In the genomic region with DNA sequence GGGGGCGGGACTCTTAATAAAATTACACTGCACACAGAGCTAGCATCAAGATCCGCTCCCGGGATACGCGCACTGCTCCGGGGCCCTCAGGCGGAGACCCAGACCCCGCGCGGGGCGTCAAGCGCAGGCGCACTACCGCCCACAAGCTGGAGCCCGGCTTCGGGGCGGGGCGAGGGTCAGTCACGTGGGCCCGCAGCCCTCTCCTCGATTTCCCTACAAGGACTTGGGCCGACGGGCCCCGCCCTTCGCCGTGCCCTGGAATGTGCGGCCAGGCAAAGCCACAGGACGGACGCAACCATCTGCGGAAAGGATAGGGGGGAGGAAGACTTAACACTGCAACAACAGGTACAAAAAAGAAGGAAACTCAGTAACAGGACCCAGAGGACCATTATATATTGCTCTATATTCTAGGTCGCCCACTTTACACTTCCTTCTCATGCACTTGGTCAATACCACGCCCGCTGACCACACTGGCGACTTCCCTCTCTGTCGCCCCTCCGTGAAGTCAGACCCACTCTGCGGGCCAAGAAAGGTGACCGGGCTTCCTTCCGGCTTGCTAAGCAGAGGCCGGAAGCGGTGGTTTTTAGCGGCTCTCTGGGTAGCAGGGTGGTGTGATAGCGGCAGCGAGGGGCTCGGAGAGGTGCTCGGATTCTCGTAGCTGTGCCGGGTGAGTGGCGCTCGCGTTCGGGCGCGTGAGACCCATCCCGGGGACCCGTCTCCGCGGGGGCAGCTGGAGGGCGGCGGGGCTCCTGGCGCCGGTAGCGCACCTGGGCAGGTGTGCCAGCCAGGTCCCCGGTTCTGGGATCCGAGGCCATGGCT, we compare ENCODE assay signal across 8 cellular contexts. TPM values are rescaled to one million over a fixed set of nuclear protein-coding genes. Genes with fewer than 3 reads are reported as not detected.
DNase-seq lines count a peak whose midpoint lies in the region; ATAC-seq and TF ChIP-seq lines count a peak whose summit lies in the region.

TSS of gene MYL12A (plus strand) at position 559 of the 819 bp plus-strand sequence. CDS start 5,447 bp downstream, outside the sequence.

- intact Hi-C loops in Calu3 (cut with micrococcal nuclease; ENCODE audit: unreplicated experiment) = loop anchor here (5.0 to 10.0 kb wide), 7 partner anchors 35 to 310 kb away; no protein-coding TSS in a partner anchor

- no peaks in the 10 kb centered on the region for H3F3A ChIP-seq in OCI-LY1 (ENCODE audit: insufficient read depth, low read length)

- peak within 1 kb of the TSS; percentile 95 for H3K4me2 ChIP-seq in OCI-LY1 (ENCODE audit: low read length)

- no peaks in the 10 kb centered on the region for H4K20me1 ChIP-seq in OCI-LY1 (ENCODE audit: insufficient read depth, low read length)

- peak; percentile 80 for ATAC-seq in GM21447 (IDR thresholded peaks at IDR 0.05; ENCODE audit: unreplicated experiment)

- H3K27me3 Mint-ChIP-seq in Calu3 (ENCODE audit: unreplicated experiment) = no peaks in the 10 kb centered on the region

- no peak within 1 kb of the TSS for H2AFZ ChIP-seq in OCI-LY1 (ENCODE audit: low read length)

- H3K36me3 ChIP-seq in HUES64 (ENCODE audit: insufficient read depth, low read length) (peaks cover 16% of the 10 kb centered on the region; the same call in 1 of the 2 replicates), OCI-LY1 (ENCODE audit: insufficient read depth, low read length) (peaks cover 6% of the 10 kb centered on the region), mesodermal cell (ENCODE audit: control insufficient read depth, insufficient read depth, low read length) (peaks cover 16% of the 10 kb centered on the region)

- H3K27me3 ChIP-seq in HUES64 (ENCODE audit: insufficient read depth, low read length) (no peaks in the 10 kb centered on the region), OCI-LY1 (ENCODE audit: insufficient read depth, low read length) (no peaks in the 10 kb centered on the region)

- no peaks in the 10 kb centered on the region for H3K9me2 ChIP-seq in OCI-LY1 (ENCODE audit: low read depth, low read length)

- H3K4me1 ChIP-seq in HUES64 (ENCODE audit: insufficient read depth, low read length) (peaks cover 30% of the 10 kb centered on the region), OCI-LY1 (ENCODE audit: insufficient read depth, low read length, severe bottlenecking) (peaks cover 40% of the 10 kb centered on the region), mesodermal cell (ENCODE audit: control insufficient read depth, insufficient read depth, low read length, poor library complexity, severe bottlenecking) (peaks cover 18% of the 10 kb centered on the region)

- under 1% methylated on average over 64 of the region's 65 CpGs for WGBS in HUES64
- 0 to 2% methylated on average over 35 to 44 of the region's 65 CpGs for WGBS in mesodermal cell (ENCODE audit: insufficient coverage in 2 of 2), 2 experiments

- peaks cover 38% of the 10 kb centered on the region for H3K4me1 Mint-ChIP-seq in Calu3 (ENCODE audit: low read depth, unreplicated experiment)

- peaks cover 40% of the 10 kb centered on the region for H3K79me2 ChIP-seq in OCI-LY1 (ENCODE audit: insufficient read depth, low read length)

- no peak for TF ChIP-seq CTCF in Calu3 (IDR thresholded peaks at IDR 0.05; ENCODE audit: unreplicated experiment)
- no peak for TF ChIP-seq CTCF in OCI-LY1 (IDR thresholded peaks at IDR 0.05; ENCODE audit: low read length)

- no peaks in the 10 kb centered on the region; the same call in 1 of the 2 replicates for H3K9me3 ChIP-seq in HUES64 (ENCODE audit: insufficient read depth, low read depth, low read length)
- H3K9me3 ChIP-seq in OCI-LY1 (ENCODE audit: low read length) = no peaks in the 10 kb centered on the region
- peaks cover 8% of the 10 kb centered on the region for H3K9me3 ChIP-seq in mesodermal cell (ENCODE audit: control insufficient read depth, low read length)

- peak within 1 kb of the TSS; percentile 99 for H3K27ac ChIP-seq in HUES64 (ENCODE audit: low read depth, low read length)
- peak within 1 kb of the TSS; percentile 89 for H3K27ac ChIP-seq in OCI-LY1 (ENCODE audit: low read depth, low read length, poor library complexity, severe bottlenecking)
- peak within 1 kb of the TSS; percentile 98 for H3K27ac ChIP-seq in mesodermal cell (ENCODE audit: low read depth, low read length, severe bottlenecking)

- peaks cover 62% of the 10 kb centered on the region for H3K36me3 Mint-ChIP-seq in Calu3 (ENCODE audit: insufficient read depth, unreplicated experiment)

- peak within 1 kb of the TSS; percentile 79 for H3K4me3 Mint-ChIP-seq in Calu3 (ENCODE audit: low read depth, unreplicated experiment)

- no TSS peak for BruUV-seq in Calu3 (replicated peaks; lab: Mats Ljungman, UMichigan)

- CTCF ChIA-PET in Calu3 (lab: Charles Lee) = interaction anchor here (0.7 to 3.0 kb wide), 10 partner anchors 10 to 481 kb away, joined by 3 to 20 read pairs (median 4); no protein-coding TSS in a partner anchor

- H3K9ac ChIP-seq in HUES64 (ENCODE audit: low read depth, low read length) = peak within 1 kb of the TSS; percentile 97
- H3K9ac ChIP-seq in OCI-LY1 (ENCODE audit: low read length) = peak within 1 kb of the TSS; percentile 99

- in situ Hi-C loops in endometrial microvascular endothelial cells (cut with HindIII; ENCODE audit: inconsistent ontology term, low pct_unique_long_range_greater_than_20kb, low sequenced_read_pairs) = no loop called here

- peak within 1 kb of the TSS; percentile 83 for H3K27ac Mint-ChIP-seq in Calu3 (ENCODE audit: unreplicated experiment)

- peak; percentile 99 for DNase-seq in Calu3
- peak; percentile 91 for DNase-seq in activated CD8-positive, alpha-beta memory T cell treated with anti-CD3 and anti-CD28 coated beads, Interleukin-2, amount 50 U/mL, for 4 hours
- peak; percentile 84 for DNase-seq in stimulated activated CD8-positive, alpha-beta memory T cell treated with anti-CD3 and anti-CD28 coated beads, Interleukin-15, amount 100 ng/mL, for 4 hours (ENCODE audit: low read depth in 2 of 2)

- no peaks in the 10 kb centered on the region for H3K9me3 Mint-ChIP-seq in Calu3 (ENCODE audit: low read depth, unreplicated experiment)

- H3K4me3 ChIP-seq in HUES64 (ENCODE audit: low read length) = peak within 1 kb of the TSS; percentile 96
- H3K4me3 ChIP-seq in OCI-LY1 (ENCODE audit: low read depth, low read length, poor library complexity, severe bottlenecking) = peak within 1 kb of the TSS; percentile 98
- peak within 1 kb of the TSS; percentile 97 for H3K4me3 ChIP-seq in mesodermal cell (ENCODE audit: extremely low read depth, insufficient read depth, low read length, poor library complexity, severe bottlenecking)

RNA-seq across cellular contexts. Expression of gene MYL12A, which starts in this region (rescaled TPM):
- total RNA-seq in Calu3 (2022) = 428 and 464 TPM in 2 replicates
- polyA plus RNA-seq in HUES64 (2013, experiment 1 of 2) = 274 TPM
- 298 TPM for polyA plus RNA-seq in HUES64 (2013, experiment 2 of 2)
- 1,280 TPM for total RNA-seq in endometrial microvascular endothelial cells (ENCODE audit: inconsistent ontology term)
- polyA plus RNA-seq in mesodermal cell (2013, experiment 1 of 2) = 586 TPM
- polyA plus RNA-seq in mesodermal cell (2013, experiment 2 of 2) = 589 TPM

Comparison
In these comparisons a context has a peak if more than half of its experiments do, and no peak if none do; other contexts are left out.
1. Peak in every context shown above with its lines: DNase-seq, ATAC-seq, H3K4me3 ChIP-seq and H3K27ac ChIP-seq.